Comparison of ENCODE assay signal across 17 cellular contexts in the genomic region with DNA sequence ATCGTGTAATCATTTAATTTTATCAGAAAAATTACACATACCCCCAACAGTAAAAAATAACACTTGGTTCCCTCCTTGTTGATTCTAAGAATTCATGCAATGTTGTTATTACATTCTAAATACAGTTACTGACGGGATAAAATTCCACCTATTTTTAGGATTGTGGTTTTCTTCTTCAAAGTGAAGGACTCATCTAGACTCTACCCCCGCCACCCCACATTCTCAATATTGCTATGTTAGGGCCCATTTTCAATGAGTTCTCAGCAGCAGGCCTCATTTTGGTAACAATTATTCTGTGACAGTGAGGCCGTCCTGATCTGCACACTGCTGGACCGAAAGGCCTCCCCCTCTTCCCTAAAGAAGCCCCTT.
DNase-seq lines count a peak whose midpoint lies in the region.
"Had no signal": no experiment of that assay in that cellular context is flagged by ENCODE, and none has a peak within 500 bp of the region (broad histone marks: within the 10 kb centered on the region; RNA-seq: fewer than 3 reads in every experiment).

No MANE protein-coding gene starts in this region.

- peaks cover 10% of the 10 kb centered on the region for H3K36me3 Mint-ChIP-seq in T-helper 2 cell treated with Interferon-gamma antibody and Interleukin-4, amounts not matched to agents 5 μg/mL and 100 μg/mL, for 36 hours (ENCODE audit: low read depth)

- H3K4me3 Mint-ChIP-seq in T-helper 2 cell treated with Interferon-gamma antibody and Interleukin-4, amounts not matched to agents 5 μg/mL and 100 μg/mL, for 36 hours, result no peak overlapping the region
- H3K4me3 Mint-ChIP-seq: activated B cell treated with CpG ODN at 0.5 μM for 24 hours had no signal

- DNase-seq in T-helper 2 cell treated with Interferon-gamma antibody and Interleukin-4, amounts not matched to agents 5 μg/mL and 100 μg/mL, for 36 hours (ENCODE audit: low spot score), result peak; percentile 57
- no peak for DNase-seq in T-helper 2 cell
- peak; percentile 47 for DNase-seq in stimulated activated CD4-positive, alpha-beta T cell treated with anti-CD3 and anti-CD28 coated beads, Interleukin-4, amount 100 ng/mL, for 24 hours
- no peak for DNase-seq in stimulated activated CD4-positive, alpha-beta T cell treated with anti-CD3 and anti-CD28 coated beads, Interleukin-12 subunit alpha, Interleukin-12 subunit beta, amount 100 ng/mL, for 4 hours
- DNase-seq in effector memory CD4-positive, alpha-beta T cell, result no peak
- no peak for DNase-seq in activated gamma-delta T cell treated with Interleukin-2 at 50 U/mL for 16 hours
- no peak for DNase-seq in COLO829 (ENCODE audit: low spot score)
- no peak for DNase-seq in NOMO-1 treated with dmso at 0.1 percent for 144 hours (lab: John Stamatoyannopoulos, UW; ENCODE audit: unreplicated experiment)
- DNase-seq: activated B cell treated with CpG ODN at 0.5 μM for 24 hours, DMS53, left lung, NCI-H1436 treated with DMSO at 0.1 percent for 48 hours, NCI-H2171 treated with DMSO at 0.1 percent for 48 hours, NCI-H748 treated with DMSO at 0.1 percent for 48 hours, occipital lobe had no signal

- H3K27me3 ChIP-seq in effector memory CD4-positive, alpha-beta T cell (replicated peaks; ENCODE audit: control insufficient read depth, insufficient read depth, low read length, poor library complexity, severe bottlenecking), result no peaks in the 10 kb centered on the region
- H3K27me3 ChIP-seq: right atrium auricular region had no signal

- peaks cover 7% of the 10 kb centered on the region for H3K27me3 Mint-ChIP-seq in T-helper 2 cell treated with Interferon-gamma antibody and Interleukin-4, amounts not matched to agents 5 μg/mL and 100 μg/mL, for 36 hours (ENCODE audit: low read depth)
- H3K27me3 Mint-ChIP-seq: activated B cell treated with CpG ODN at 0.5 μM for 24 hours had no signal

- H3K4me1 ChIP-seq in effector memory CD4-positive, alpha-beta T cell (ENCODE audit: control insufficient read depth, insufficient read depth, low read length, poor library complexity, severe bottlenecking), result peaks cover 50% of the 10 kb centered on the region

- no peak overlapping the region for H3K27ac Mint-ChIP-seq in T-helper 2 cell treated with Interferon-gamma antibody and Interleukin-4, amounts not matched to agents 5 μg/mL and 100 μg/mL, for 36 hours

- H3K4me1 Mint-ChIP-seq in T-helper 2 cell treated with Interferon-gamma antibody and Interleukin-4, amounts not matched to agents 5 μg/mL and 100 μg/mL, for 36 hours (ENCODE audit: low read depth), result peaks cover 35% of the 10 kb centered on the region
- H3K4me1 Mint-ChIP-seq: activated B cell treated with CpG ODN at 0.5 μM for 24 hours had no signal

- H3K9me3 Mint-ChIP-seq in T-helper 2 cell treated with Interferon-gamma antibody and Interleukin-4, amounts not matched to agents 5 μg/mL and 100 μg/mL, for 36 hours, result peaks cover 5% of the 10 kb centered on the region

- H3K4me3 ChIP-seq in effector memory CD4-positive, alpha-beta T cell (ENCODE audit: insufficient read depth, low read depth, low read length, poor library complexity, severe bottlenecking), result no peak overlapping the region
- H3K4me3 ChIP-seq: left lung, right atrium auricular region had no signal

- no peaks in the 10 kb centered on the region for H3K9me3 ChIP-seq in effector memory CD4-positive, alpha-beta T cell (ENCODE audit: control insufficient read depth, low read length)
- H3K9me3 ChIP-seq: right atrium auricular region had no signal

- H3K36me3 ChIP-seq in effector memory CD4-positive, alpha-beta T cell (ENCODE audit: control insufficient read depth, insufficient read depth, low read length), result peaks cover 5% of the 10 kb centered on the region
- H3K36me3 ChIP-seq: left lung, right atrium auricular region had no signal

- H3K27ac ChIP-seq in effector memory CD4-positive, alpha-beta T cell (ENCODE audit: insufficient read depth, low read length, poor library complexity, severe bottlenecking), result peak overlapping the region; percentile 72
- H3K27ac ChIP-seq: 22Rv1, right atrium auricular region had no signal

Comparison
In these comparisons a context has a peak if more than half of its experiments do, and no peak if none do; other contexts are left out.
1. DNase-seq: peak in T-helper 2 cell treated with Interferon-gamma antibody and Interleukin-4, amounts not matched to agents 5 μg/mL and 100 μg/mL, for 36 hours (single experiment) and stimulated activated CD4-positive, alpha-beta T cell treated with anti-CD3 and anti-CD28 coated beads, Interleukin-4, amount 100 ng/mL, for 24 hours (single experiment); none in T-helper 2 cell (0 of 5), stimulated activated CD4-positive, alpha-beta T cell treated with anti-CD3 and anti-CD28 coated beads, Interleukin-12 subunit alpha, Interleukin-12 subunit beta, amount 100 ng/mL, for 4 hours (single experiment), effector memory CD4-positive, alpha-beta T cell (0 of 3), activated gamma-delta T cell treated with Interleukin-2 at 50 U/mL for 16 hours (single experiment), COLO829 (single experiment) and NOMO-1 treated with dmso at 0.1 percent for 144 hours (single experiment).